17 cellular contexts compared by ENCODE assay signal in the genomic region with DNA sequence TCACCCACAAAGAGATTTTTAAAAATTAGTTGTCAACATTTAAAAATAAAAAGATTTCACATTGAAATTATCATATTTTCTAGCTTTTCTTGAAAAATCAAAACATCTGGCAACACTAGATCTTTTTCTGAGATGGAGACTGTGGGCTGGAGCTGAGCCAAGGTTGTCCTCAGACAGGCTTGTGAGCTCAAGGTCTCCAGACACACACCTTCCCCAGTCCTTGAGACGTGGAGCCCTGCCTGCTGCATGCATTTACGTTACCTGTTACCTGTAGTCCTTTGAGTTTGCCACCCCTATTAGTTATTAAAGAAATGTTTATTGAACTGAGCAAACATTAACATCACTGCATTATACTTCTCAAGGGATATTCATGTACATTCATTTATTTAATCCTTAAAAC.
DNase-seq lines count a peak whose midpoint lies in the region; ATAC-seq and TF ChIP-seq lines count a peak whose summit lies in the region.
"Had no signal": no experiment of that assay in that cellular context is flagged by ENCODE, and none has a peak within 500 bp of the region (broad histone marks: within the 10 kb centered on the region; RNA-seq: fewer than 3 reads in every experiment).

No MANE protein-coding gene starts in this region.

- intact Hi-C loops in ascending aorta (cut with DNase I) (no loop called here), left colon (cut with DNase I, micrococcal nuclease) (no loop called here), thyroid gland (cut with DNase I) (no loop called here)

- TF ChIP-seq CTCF in ascending aorta (IDR thresholded peaks at IDR 0.05) (no peak), thyroid gland (IDR thresholded peaks at IDR 0.05) (no peak)

- H3K9me3 ChIP-seq in ascending aorta, result no peaks in the 10 kb centered on the region
- H3K9me3 ChIP-seq in thyroid gland, result no peaks in the 10 kb centered on the region
- H3K9me3 ChIP-seq: A549 had no signal

- H3K27ac ChIP-seq in ascending aorta (peak overlapping the region; percentile 27 to 76), thyroid gland (no peak overlapping the region)
- H3K27ac ChIP-seq: A549 had no signal

- H3K27me3 ChIP-seq in ascending aorta, result no peaks in the 10 kb centered on the region
- H3K27me3 ChIP-seq in thyroid gland, result no peaks in the 10 kb centered on the region

- H3K4me1 ChIP-seq in ascending aorta, result peaks cover 2 to 5% of the 10 kb centered on the region in 2 donors
- no peaks in the 10 kb centered on the region for H3K4me1 ChIP-seq in thyroid gland

- no peak for TF ChIP-seq POLR2A in thyroid gland (IDR thresholded peaks at IDR 0.05)

- H3K36me3 ChIP-seq in ascending aorta, result no peaks in the 10 kb centered on the region
- no peaks in the 10 kb centered on the region for H3K36me3 ChIP-seq in thyroid gland

- H3K4me3 ChIP-seq in ascending aorta (no peak overlapping the region), thyroid gland (replicated peaks in 1 of 3) (no peak overlapping the region)
- H3K4me3 ChIP-seq: A549, GM12878 had no signal

- ATAC-seq in left colon (peak; percentile 66), SK-N-SH treated with all-trans-retinoic acid at 6 μM for 48 hours (no peak), GM18873 (IDR thresholded peaks at IDR 0.05; ENCODE audit: low FRiP score, unreplicated experiment) (no peak), GM18867 (IDR thresholded peaks at IDR 0.05; ENCODE audit: unreplicated experiment) (no peak)
- ATAC-seq: A549, GM12878, Panc1 had no signal

- WGBS in thyroid gland, 2 donors, result 76 to 77% methylated on average over 2 of the region's 2 CpGs

- DNase-seq in NCI-H510A treated with DMSO at 0.1 percent for 48 hours (lab: John Stamatoyannopoulos, UW) (peak; percentile 36), NCI-H510A (lab: John Stamatoyannopoulos, UW) (no peak), ascending aorta (ENCODE audit: low spot score in 2 of 2) (no peak), left colon (peak in 1 of 2 donors; percentile 12), thyroid gland (peak; percentile 4 to 14)
- DNase-seq: DND-41, H7, Kasumi-1, NCI-H1417 treated with DMSO at 0.1 percent for 48 hours, NCI-H187 treated with DMSO at 0.1 percent for 48 hours, NCI-H2171 had no signal

TF ChIP-seq in SK-N-SH treated with all-trans-retinoic acid at 6 μM for 48 hours, 23 proteins besides CTCF, POLR2A, EP300 and RAD21:
- TF ChIP-seq ARNTL (CRISPR knock-in tag; IDR thresholded peaks at IDR 0.05; ENCODE audit: borderline replicate concordance, low read depth) (no peak), ZNF8 (CRISPR knock-in tag; IDR thresholded peaks at IDR 0.05) (no peak), ZNF565 (CRISPR knock-in tag; conservative IDR thresholded peaks at IDR 0.05; ENCODE audit: low read depth) (no peak), ISL1 (CRISPR knock-in tag; IDR thresholded peaks at IDR 0.05) (no peak), BACH2 (CRISPR knock-in tag; IDR thresholded peaks at IDR 0.05; ENCODE audit: borderline replicate concordance) (no peak), ZFP30 (CRISPR knock-in tag; IDR thresholded peaks at IDR 0.05) (no peak), ZFP3 (CRISPR knock-in tag; IDR thresholded peaks at IDR 0.05) (no peak), ZC3H10 (CRISPR knock-in tag; IDR thresholded peaks at IDR 0.05) (no peak), SNAI2 (CRISPR knock-in tag; IDR thresholded peaks at IDR 0.05) (no peak), ESRRG (CRISPR knock-in tag; IDR thresholded peaks at IDR 0.05) (no peak), GLIS3 (CRISPR knock-in tag; IDR thresholded peaks at IDR 0.05) (no peak), TCF4 (CRISPR knock-in tag; IDR thresholded peaks at IDR 0.05; ENCODE audit: borderline replicate concordance) (no peak), ZNF70 (CRISPR knock-in tag; IDR thresholded peaks at IDR 0.05) (no peak), RARB (CRISPR knock-in tag; IDR thresholded peaks at IDR 0.05) (no peak)
- TF ChIP-seq, protein P1, sequence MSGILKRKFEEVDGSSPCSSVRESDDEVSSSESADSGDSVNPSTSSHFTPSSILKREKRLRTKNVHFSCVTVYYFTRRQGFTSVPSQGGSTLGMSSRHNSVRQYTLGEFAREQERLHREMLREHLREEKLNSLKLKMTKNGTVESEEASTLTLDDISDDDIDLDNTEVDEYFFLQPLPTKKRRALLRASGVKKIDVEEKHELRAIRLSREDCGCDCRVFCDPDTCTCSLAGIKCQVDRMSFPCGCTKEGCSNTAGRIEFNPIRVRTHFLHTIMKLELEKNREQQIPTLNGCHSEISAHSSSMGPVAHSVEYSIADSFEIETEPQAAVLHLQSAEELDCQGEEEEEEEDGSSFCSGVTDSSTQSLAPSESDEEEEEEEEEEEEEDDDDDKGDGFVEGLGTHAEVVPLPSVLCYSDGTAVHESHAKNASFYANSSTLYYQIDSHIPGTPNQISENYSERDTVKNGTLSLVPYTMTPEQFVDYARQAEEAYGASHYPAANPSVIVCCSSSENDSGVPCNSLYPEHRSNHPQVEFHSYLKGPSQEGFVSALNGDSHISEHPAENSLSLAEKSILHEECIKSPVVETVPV (CRISPR knock-in tag; IDR thresholded peaks at IDR 0.05), result no peak
- TF ChIP-seq, protein P2, sequence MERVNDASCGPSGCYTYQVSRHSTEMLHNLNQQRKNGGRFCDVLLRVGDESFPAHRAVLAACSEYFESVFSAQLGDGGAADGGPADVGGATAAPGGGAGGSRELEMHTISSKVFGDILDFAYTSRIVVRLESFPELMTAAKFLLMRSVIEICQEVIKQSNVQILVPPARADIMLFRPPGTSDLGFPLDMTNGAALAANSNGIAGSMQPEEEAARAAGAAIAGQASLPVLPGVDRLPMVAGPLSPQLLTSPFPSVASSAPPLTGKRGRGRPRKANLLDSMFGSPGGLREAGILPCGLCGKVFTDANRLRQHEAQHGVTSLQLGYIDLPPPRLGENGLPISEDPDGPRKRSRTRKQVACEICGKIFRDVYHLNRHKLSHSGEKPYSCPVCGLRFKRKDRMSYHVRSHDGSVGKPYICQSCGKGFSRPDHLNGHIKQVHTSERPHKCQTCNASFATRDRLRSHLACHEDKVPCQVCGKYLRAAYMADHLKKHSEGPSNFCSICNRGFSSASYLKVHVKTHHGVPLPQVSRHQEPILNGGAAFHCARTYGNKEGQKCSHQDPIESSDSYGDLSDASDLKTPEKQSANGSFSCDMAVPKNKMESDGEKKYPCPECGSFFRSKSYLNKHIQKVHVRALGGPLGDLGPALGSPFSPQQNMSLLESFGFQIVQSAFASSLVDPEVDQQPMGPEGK (CRISPR knock-in tag; IDR thresholded peaks at IDR 0.05; ENCODE audit: borderline replicate concordance), result no peak

Comparison
In these comparisons a context has a peak if more than half of its experiments do, and no peak if none do; other contexts are left out.
1. DNase-seq: peak in NCI-H510A treated with DMSO at 0.1 percent for 48 hours (single experiment) and thyroid gland (2 of 2); none in NCI-H510A (single experiment) and ascending aorta (0 of 2).
2. H3K27ac ChIP-seq: peak in ascending aorta (2 of 2); none in thyroid gland (0 of 3).